Comparison of ENCODE assay signal across 34 cellular contexts in the genomic region with DNA sequence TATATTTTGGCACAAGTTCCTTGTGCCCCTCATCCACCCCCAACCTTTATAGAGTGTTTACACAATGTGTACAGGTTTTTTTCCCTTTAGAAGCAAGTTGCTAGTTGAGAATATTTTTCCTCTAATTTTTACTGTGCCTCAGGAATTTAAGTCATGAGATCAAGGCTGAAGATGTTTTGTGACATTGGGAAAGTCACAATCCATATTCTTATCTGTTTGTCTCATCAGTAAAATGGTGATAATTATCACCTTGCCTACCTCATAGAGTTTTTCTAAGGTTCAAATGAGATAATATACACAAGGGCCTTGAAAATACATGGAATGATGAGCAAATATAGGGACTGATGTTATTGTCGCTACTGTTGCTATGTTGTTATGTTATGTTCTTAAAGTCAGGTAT.
"Had no signal": no experiment of that assay in that cellular context is flagged by ENCODE, and none has a peak within 500 bp of the region (broad histone marks: within the 10 kb centered on the region; RNA-seq: fewer than 3 reads in every experiment).

No MANE protein-coding gene starts in this region.

- H3K9me3 ChIP-seq: MG63 had no signal

- H3K4me2 ChIP-seq: KMS-11 had no signal

- H3K27me3 ChIP-seq: MG63 had no signal

- DNase-seq: Karpas-422, Kasumi-1, MG63, MM.1S, NCI-H1048, NCI-H1092, NCI-H1092 treated with DMSO at 0.1 percent for 48 hours, NCI-H1105, NCI-H1105 treated with DMSO at 0.1 percent for 48 hours, NCI-H1417, NCI-H1417 treated with DMSO at 0.1 percent for 48 hours, NCI-H1436, NCI-H1436 treated with DMSO at 0.1 percent for 48 hours, NCI-H146, NCI-H1694, NCI-H1694 treated with DMSO at 0.1 percent for 48 hours, NCI-H187, NCI-H187 treated with DMSO at 0.1 percent for 48 hours, NCI-H1930, NCI-H2029, NCI-H2029 treated with DMSO at 0.1 percent for 48 hours, NCI-H2081, NCI-H2081 treated with DMSO at 0.1 percent for 48 hours, NCI-H2107, NCI-H2171, NCI-H2171 treated with DMSO at 0.1 percent for 48 hours, NCI-H2227 treated with DMSO at 0.1 percent for 48 hours, NCI-H226, NCI-H345, NCI-H446, NCI-H446 treated with DMSO at 0.1 percent for 48 hours, NCI-H510A, NCI-H510A treated with DMSO at 0.1 percent for 48 hours had no signal

- H3K27ac ChIP-seq: KMS-11 had no signal

- H3K9ac ChIP-seq: KMS-11 had no signal

- H3K36me3 ChIP-seq: MG63 had no signal

- H3K4me3 ChIP-seq: MG63 had no signal
